Comparison of ENCODE assay signal across 19 cellular contexts in the genomic region with DNA sequence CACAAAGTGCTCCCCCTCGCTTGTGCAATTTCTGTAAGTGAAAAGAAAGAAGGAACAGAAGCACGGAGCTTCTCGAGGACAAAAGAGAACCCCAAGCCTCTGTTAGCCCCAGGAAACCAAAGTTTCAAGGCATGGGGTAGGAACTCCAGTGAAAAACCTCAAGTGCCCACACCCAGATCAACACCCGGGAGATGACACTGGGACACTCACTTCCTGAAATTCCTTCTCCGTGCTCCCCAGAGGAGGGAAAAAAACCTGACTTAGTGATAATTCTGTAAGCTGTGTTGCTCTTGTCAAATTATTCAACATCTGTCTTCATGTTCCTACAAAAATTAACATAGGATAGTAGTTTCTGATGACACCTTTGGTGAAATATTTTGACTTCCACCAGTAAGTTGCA.
"Had no signal": no experiment of that assay in that cellular context is flagged by ENCODE, and none has a peak within 500 bp of the region (broad histone marks: within the 10 kb centered on the region; RNA-seq: fewer than 3 reads in every experiment).

No MANE protein-coding gene starts in this region.

- H3K9me3 ChIP-seq: heart right ventricle, psoas muscle, spleen, stomach, thoracic aorta, transverse colon had no signal

- DNase-seq: effector CD4-positive, alpha-beta T cell; endodermal cell; heart right ventricle; hypothalamus; islet precursor cell; mammary epithelial cell; naive thymus-derived CD8-positive, alpha-beta T cell; psoas muscle; retina; spleen; stimulated activated CD4-positive, alpha-beta T cell treated with anti-CD3 and anti-CD28 coated beads, Interleukin-2, amount 100 ng/mL, for 24 hours; stimulated activated naive CD4-positive, alpha-beta T cell; stomach; transverse colon had no signal

- ATAC-seq: heart right ventricle; left lobe of liver; naive thymus-derived CD8-positive, alpha-beta T cell; psoas muscle; sciatic nerve had no signal

- H3K9me3 Mint-ChIP-seq: endodermal cell had no signal

- H3K36me3 Mint-ChIP-seq: naive thymus-derived CD8-positive, alpha-beta T cell had no signal

- H3K27ac Mint-ChIP-seq: endodermal cell had no signal

- H3K4me3 ChIP-seq: coronary artery, heart right ventricle, psoas muscle, spleen, stomach, thoracic aorta, transverse colon had no signal

- H3K4me3 Mint-ChIP-seq: endodermal cell; naive thymus-derived CD8-positive, alpha-beta T cell had no signal

- H3K27ac ChIP-seq: coronary artery, heart right ventricle, psoas muscle, spleen, stomach, thoracic aorta, transverse colon had no signal

- FAIRE-seq: frontal cortex had no signal

- H3K36me3 ChIP-seq: heart right ventricle, spleen, stomach, thoracic aorta, transverse colon had no signal
